Comparison of ENCODE assay signal across 14 cellular contexts in the genomic region with DNA sequence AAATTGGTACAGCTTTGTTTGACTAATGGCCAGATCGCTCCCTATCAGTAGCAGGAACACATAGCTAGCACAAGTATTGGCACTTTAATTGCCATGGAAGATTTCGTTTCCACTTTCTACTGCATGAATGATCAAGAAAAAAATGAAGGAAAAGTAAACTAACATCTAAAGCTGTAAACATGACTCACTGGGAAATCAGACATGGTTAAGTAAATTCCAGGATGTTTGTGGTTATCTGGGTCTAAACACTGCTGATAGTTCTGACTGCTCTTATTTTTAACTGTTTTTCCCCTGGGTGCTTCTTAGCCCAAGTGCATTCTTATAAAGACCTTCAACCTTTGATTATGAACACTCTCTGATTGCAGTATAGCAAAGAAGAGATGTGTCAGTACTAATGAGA.
DNase-seq lines count a peak whose midpoint lies in the region; ATAC-seq and TF ChIP-seq lines count a peak whose summit lies in the region.
"Had no signal": no experiment of that assay in that cellular context is flagged by ENCODE, and none has a peak within 500 bp of the region (broad histone marks: within the 10 kb centered on the region; RNA-seq: fewer than 3 reads in every experiment).

No MANE protein-coding gene starts in this region.

- ATAC-seq in GM21723 (IDR thresholded peaks at IDR 0.05; ENCODE audit: unreplicated experiment) = no peak

- no peaks in the 10 kb centered on the region for H3K9me3 ChIP-seq in mesodermal cell (ENCODE audit: control insufficient read depth, low read length)

- peak overlapping the region; percentile 32 for H3K27ac ChIP-seq in mesodermal cell (ENCODE audit: low read depth, low read length, severe bottlenecking)
- H3K27ac ChIP-seq: HL-60, SK-N-MC had no signal

- H3K4me1 ChIP-seq in mesodermal cell (ENCODE audit: control insufficient read depth, insufficient read depth, low read length, poor library complexity, severe bottlenecking) = peaks cover 51% of the 10 kb centered on the region

- DNase-seq in COLO829 (ENCODE audit: low spot score) = peak; percentile 45
- DNase-seq in LoVo (ENCODE audit: low spot score) = peak; percentile 88
- peak; percentile 88 for DNase-seq in choroid plexus epithelial cell (ENCODE audit: low read depth)
- DNase-seq in NCI-H2107 treated with DMSO at 0.1 percent for 48 hours (lab: John Stamatoyannopoulos, UW; ENCODE audit: unreplicated experiment) = no peak
- DNase-seq in DMS 273 treated with DMSO at 0.1 percent for 48 hours (lab: John Stamatoyannopoulos, UW) = no peak
- no peak for DNase-seq in NCI-H2081 treated with DMSO at 0.1 percent for 48 hours (lab: John Stamatoyannopoulos, UW)
- DNase-seq: activated CD4-positive, alpha-beta memory T cell treated with anti-CD3 and anti-CD28 coated beads for 36 hours; activated naive CD8-positive, alpha-beta T cell treated with anti-CD3 and anti-CD28 coated beads for 36 hours; erythroblast; NCI-H2107 had no signal

- H3K4me3 ChIP-seq in choroid plexus epithelial cell (ENCODE audit: low read depth, low read length) = no peak overlapping the region
- no peak overlapping the region for H3K4me3 ChIP-seq in mesodermal cell (ENCODE audit: extremely low read depth, insufficient read depth, low read length, poor library complexity, severe bottlenecking)
- H3K4me3 ChIP-seq: SK-N-MC had no signal

- no peak for TF ChIP-seq CTCF in choroid plexus epithelial cell (conservative IDR thresholded peaks at IDR 0.05; ENCODE audit: low read depth, low read length)

- no peaks in the 10 kb centered on the region for H3K36me3 ChIP-seq in mesodermal cell (ENCODE audit: control insufficient read depth, insufficient read depth, low read length)

- 70% methylated on average over 2 of the region's 2 CpGs; no CpG with 5 or more reads in 1 of the 2 experiments for WGBS in mesodermal cell (ENCODE audit: insufficient coverage in 2 of 2), 2 experiments

Comparison
In these comparisons a context has a peak if more than half of its experiments do, and no peak if none do; other contexts are left out.
1. DNase-seq: peak in COLO829 (single experiment), LoVo (single experiment) and choroid plexus epithelial cell (single experiment); none in NCI-H2107 treated with DMSO at 0.1 percent for 48 hours (single experiment), DMS 273 treated with DMSO at 0.1 percent for 48 hours (single experiment) and NCI-H2081 treated with DMSO at 0.1 percent for 48 hours (single experiment).